1 cellular context compared by ENCODE assay signal in the genomic region with DNA sequence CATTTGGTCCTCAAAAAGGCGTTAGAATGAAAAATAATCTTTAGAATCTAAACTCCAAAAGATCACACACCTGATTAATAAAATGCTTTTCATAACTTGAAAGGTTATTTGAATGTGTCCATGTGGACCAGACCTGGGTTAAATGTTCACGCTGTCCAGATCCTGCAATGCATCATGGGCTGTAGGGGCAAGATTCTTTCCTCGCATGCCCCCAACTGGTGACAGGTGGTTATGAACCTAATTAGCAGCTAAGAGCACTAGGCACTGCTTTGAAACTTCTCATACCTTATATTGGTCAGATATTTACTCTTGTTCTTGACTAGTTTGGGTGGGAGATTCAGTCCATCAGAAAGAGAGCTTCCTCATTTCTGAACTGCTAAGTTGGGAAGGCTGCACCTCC.
TF ChIP-seq lines count a peak whose summit lies in the region.

No MANE protein-coding gene starts in this region.

TF ChIP-seq in Ishikawa, 13 proteins besides CTCF, POLR2A, EP300 and RAD21 (continued from another document):
- TF ChIP-seq REST (IDR thresholded peaks at IDR 0.05; ENCODE audit: low read depth) (no peak), MAX (IDR thresholded peaks at IDR 0.05) (no peak), ZBTB7A (IDR thresholded peaks at IDR 0.05; ENCODE audit: low read depth) (no peak), TAF1 (IDR thresholded peaks at IDR 0.05; ENCODE audit: low read depth) (no peak), EGR1 (IDR thresholded peaks at IDR 0.05) (no peak), NFIC (IDR thresholded peaks at IDR 0.05) (no peak), YY1 (IDR thresholded peaks at IDR 0.05; ENCODE audit: low read depth) (no peak), FOXM1 (IDR thresholded peaks at IDR 0.05; ENCODE audit: borderline replicate concordance, low read depth) (no peak), CEBPB (IDR thresholded peaks at IDR 0.05) (no peak), TCF12 (IDR thresholded peaks at IDR 0.05; ENCODE audit: low read depth) (no peak)
